ENCODE assay signal across 9 cellular contexts in the genomic region with DNA sequence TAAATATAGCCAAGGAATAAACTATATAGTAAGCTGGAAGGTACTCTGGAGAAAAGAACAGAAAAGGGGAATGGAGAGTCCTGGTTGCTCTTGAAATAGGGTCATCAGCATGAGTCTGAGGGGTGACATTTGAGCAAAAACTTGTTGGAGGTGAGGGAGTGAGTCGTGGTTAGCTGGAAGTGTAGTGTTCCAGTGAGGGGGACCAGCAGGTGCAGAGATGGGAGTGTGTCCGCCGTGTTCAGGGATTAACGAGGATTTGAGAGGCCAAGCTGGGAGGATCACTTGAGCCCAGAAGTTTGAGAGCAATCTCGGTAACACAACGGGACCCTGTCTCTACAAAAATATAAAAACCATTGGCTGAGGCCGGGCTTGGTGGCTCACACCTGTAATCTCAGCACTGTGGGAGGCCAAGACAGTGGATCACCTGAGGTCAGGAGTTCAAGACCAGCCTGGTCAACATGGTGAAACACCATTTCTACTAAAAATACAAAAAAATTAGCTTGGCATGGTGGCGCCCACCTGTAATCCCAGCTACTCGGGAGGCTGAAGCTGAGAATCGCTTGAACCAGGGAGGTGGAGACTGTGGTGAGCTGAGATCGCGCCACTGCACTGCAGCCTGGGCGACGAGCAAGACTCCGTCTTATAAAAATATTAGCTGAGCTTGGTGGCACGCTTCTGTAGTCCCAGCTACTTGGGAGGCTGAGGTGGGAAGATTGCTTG. TPM values are rescaled to one million over a fixed set of nuclear protein-coding genes. Genes with fewer than 3 reads are reported as not detected.
DNase-seq lines count a peak whose midpoint lies in the region; ATAC-seq and TF ChIP-seq lines count a peak whose summit lies in the region.
"Had no signal": no experiment of that assay in that cellular context is flagged by ENCODE, and none has a peak within 500 bp of the region (broad histone marks: within the 10 kb centered on the region; RNA-seq: fewer than 3 reads in every experiment).

No MANE protein-coding gene starts in this region.

- H2AFZ ChIP-seq in GM23338 = no peak overlapping the region

- no peaks in the 10 kb centered on the region for H3K27me3 ChIP-seq in GM23338 (ENCODE audit: insufficient read depth)
- no peaks in the 10 kb centered on the region for H3K27me3 ChIP-seq in gastrocnemius medialis

- no peak for TF ChIP-seq POLR2A in gastrocnemius medialis (IDR thresholded peaks at IDR 0.05)

- H3K27me3 Mint-ChIP-seq in GM23338 (ENCODE audit: insufficient read depth, low read depth, poor library complexity) (peaks cover 14% of the 10 kb centered on the region), T-helper 17 cell (no peaks in the 10 kb centered on the region)

- in situ Hi-C loops in gastrocnemius medialis (cut with MboI; ENCODE audit: low sequenced_read_pairs in 4 of 4) = loop anchor here in 2 of 4 donors (25.0 kb wide), 2 partner anchors 91 to 391 kb away; a partner anchor contains a TSS

- H3K4me1 Mint-ChIP-seq in GM23338 (peaks cover 10% of the 10 kb centered on the region), T-helper 17 cell (peaks cover 51% of the 10 kb centered on the region)

- peak overlapping the region; percentile 86 for H3K4me2 ChIP-seq in GM23338

- intact Hi-C loops in gastrocnemius medialis (cut with DNase I; ENCODE audit: low total_unique reads) = loop anchor here (1.0 to 10.0 kb wide), 2 partner anchors 35 to 228 kb away; no protein-coding TSS in a partner anchor

- peak overlapping the region; percentile 76 for H3K4me3 ChIP-seq in GM23338
- H3K4me3 ChIP-seq in fibroblast of villous mesenchyme (ENCODE audit: low read depth, low read length) = peak overlapping the region; percentile 97
- peak overlapping the region; percentile 74 to 99 (median 86) for H3K4me3 ChIP-seq in gastrocnemius medialis

- no peaks in the 10 kb centered on the region for H3F3A ChIP-seq in GM23338 (replicated peaks; ENCODE audit: low read depth)

- H3K36me3 Mint-ChIP-seq in GM23338 (ENCODE audit: low read depth) = peaks cover 27% of the 10 kb centered on the region
- H3K36me3 Mint-ChIP-seq in T-helper 17 cell (ENCODE audit: low read depth) = peaks cover 8% of the 10 kb centered on the region

- H3K27ac ChIP-seq in GM23338 (ENCODE audit: low read depth) = peak overlapping the region; percentile 81; the same call in 1 of the 2 replicates
- peak overlapping the region; percentile 89 to 98 (median 94) for H3K27ac ChIP-seq in gastrocnemius medialis

- peaks cover 4% of the 10 kb centered on the region; the same call in 1 of the 2 replicates for H3K4me1 ChIP-seq in GM23338 (ENCODE audit: insufficient read depth)
- peaks cover 14 to 27% of the 10 kb centered on the region in 2 donors for H3K4me1 ChIP-seq in gastrocnemius medialis

- no peak for ATAC-seq in GM23338
- ATAC-seq in T-helper 17 cell = no peak
- ATAC-seq in gastrocnemius medialis = no peak
- ATAC-seq in HG02763 (IDR thresholded peaks at IDR 0.05; ENCODE audit: unreplicated experiment) = no peak

- no peaks in the 10 kb centered on the region for H3K9me3 ChIP-seq in T-helper 17 cell (ENCODE audit: control insufficient read depth, low read length, poor library complexity, severe bottlenecking)
- no peaks in the 10 kb centered on the region for H3K9me3 ChIP-seq in gastrocnemius medialis
- H3K9me3 ChIP-seq: mucosa of descending colon had no signal

- DNase-seq in GM23338 (ENCODE audit: low spot score) = no peak
- DNase-seq in T-helper 17 cell = no peak
- no peak for DNase-seq in fibroblast of villous mesenchyme (ENCODE audit: low read depth)
- DNase-seq in gastrocnemius medialis = no peak
- DNase-seq in ecto neural progenitor cell (ENCODE audit: low spot score) = no peak
- DNase-seq in HT-29 (ENCODE audit: low spot score) = no peak
- DNase-seq in central memory CD4-positive, alpha-beta T cell = no peak

- no peaks in the 10 kb centered on the region for H3K9me2 ChIP-seq in GM23338 (ENCODE audit: insufficient read depth)

- TF ChIP-seq CTCF in GM23338 (conservative IDR thresholded peaks at IDR 0.05; ENCODE audit: low read depth in 2 of 2) (no peak), fibroblast of villous mesenchyme (IDR thresholded peaks at IDR 0.05; ENCODE audit: insufficient read depth, low read depth, low read length) (no peak), gastrocnemius medialis (IDR thresholded peaks at IDR 0.05 in 4 of 5, conservative IDR thresholded peaks at IDR 0.05 in 1 of 5) (no peak)

- H3K27ac Mint-ChIP-seq in GM23338 = no peak overlapping the region; the same call in 1 of the 2 replicates
- peak overlapping the region; percentile 100 for H3K27ac Mint-ChIP-seq in T-helper 17 cell

- H3K4me3 Mint-ChIP-seq in GM23338 (peak overlapping the region; percentile 94), T-helper 17 cell (peak overlapping the region; percentile 99)

- no peaks in the 10 kb centered on the region; the same call in 1 of the 2 replicates for H3K36me3 ChIP-seq in GM23338 (ENCODE audit: insufficient read depth)
- peaks cover 0 to 4% of the 10 kb centered on the region in 2 donors for H3K36me3 ChIP-seq in gastrocnemius medialis

- H4K20me1 ChIP-seq in GM23338 (replicated peaks; ENCODE audit: insufficient read depth) = peaks cover 21% of the 10 kb centered on the region

- H3K9me3 Mint-ChIP-seq in GM23338 = peaks cover 4% of the 10 kb centered on the region; the same call in 1 of the 3 replicates

- peaks cover 67% of the 10 kb centered on the region for H3K79me2 ChIP-seq in GM23338 (replicated peaks; ENCODE audit: insufficient read depth)

TF ChIP-seq in GM23338, 12 proteins besides CTCF, POLR2A, EP300 and RAD21:
- TF ChIP-seq NANOG (IDR thresholded peaks at IDR 0.05; ENCODE audit: borderline replicate concordance) (no peak), JUNB (IDR thresholded peaks at IDR 0.05; ENCODE audit: unreplicated experiment) (no peak), ZNF331 (CRISPR knock-in tag; IDR thresholded peaks at IDR 0.05; ENCODE audit: low read depth) (no peak), EZH2 (IDR thresholded peaks at IDR 0.05; ENCODE audit: low read depth, unreplicated experiment) (no peak)
- TF ChIP-seq, protein P1, sequence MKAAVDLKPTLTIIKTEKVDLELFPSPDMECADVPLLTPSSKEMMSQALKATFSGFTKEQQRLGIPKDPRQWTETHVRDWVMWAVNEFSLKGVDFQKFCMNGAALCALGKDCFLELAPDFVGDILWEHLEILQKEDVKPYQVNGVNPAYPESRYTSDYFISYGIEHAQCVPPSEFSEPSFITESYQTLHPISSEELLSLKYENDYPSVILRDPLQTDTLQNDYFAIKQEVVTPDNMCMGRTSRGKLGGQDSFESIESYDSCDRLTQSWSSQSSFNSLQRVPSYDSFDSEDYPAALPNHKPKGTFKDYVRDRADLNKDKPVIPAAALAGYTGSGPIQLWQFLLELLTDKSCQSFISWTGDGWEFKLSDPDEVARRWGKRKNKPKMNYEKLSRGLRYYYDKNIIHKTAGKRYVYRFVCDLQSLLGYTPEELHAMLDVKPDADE (IDR thresholded peaks at IDR 0.05) = no peak
TF ChIP-seq in GM23338: peak in this region for 0.

RNA-seq across cellular contexts. Expression of a gene that starts 1.1 kb away (rescaled TPM):
- 75.0 and 108 TPM in 2 replicates for total RNA-seq in GM23338 (2014; rRNA removed; shearing (Covaris generic))
- 144 and 150 TPM in 2 replicates for polyA plus RNA-seq in GM23338 (2016; fragmentation: Nextera tagmentation; extraction: Ambion mirVana)
- 100 to 1,000 TPM; 346 to 352 TPM for total RNA-seq in T-helper 17 cell
- 71.8 and 80.7 TPM in 2 replicates for total RNA-seq in fibroblast of villous mesenchyme
- total RNA-seq in gastrocnemius medialis = 100 to 1,000 TPM in 2 of 4 donors, 10 to 100 TPM in 2; 60.7 to 148 (median 108) TPM
- 128 and 151 TPM in 2 replicates for total RNA-seq in HT-29 (2014; rRNA removed; shearing (Covaris generic))

RNA-seq across cellular contexts. Expression of a gene that starts 10.8 kb away (rescaled TPM):
- 106 and 207 TPM in 2 replicates for total RNA-seq in GM23338 (2014; rRNA removed; shearing (Covaris generic))
- 1,901 and 2,135 TPM in 2 replicates for polyA plus RNA-seq in GM23338 (2016; fragmentation: Nextera tagmentation; extraction: Ambion mirVana)
- 1,000 to 10,000 TPM; 3,790 to 3,904 TPM for total RNA-seq in T-helper 17 cell
- total RNA-seq in fibroblast of villous mesenchyme = 43.2 and 48.3 TPM in 2 replicates
- 1,000 to 10,000 TPM; 1,066 to 1,636 (median 1,467) TPM for total RNA-seq in gastrocnemius medialis
- 798 and 1,020 TPM in 2 replicates for total RNA-seq in HT-29 (2014; rRNA removed; shearing (Covaris generic))

RNA-seq across cellular contexts. Expression of a gene that starts 34.1 kb away (rescaled TPM):
- 35.2 and 41.3 TPM in 2 replicates for total RNA-seq in GM23338 (2014; rRNA removed; shearing (Covaris generic))
- 15.5 and 16.2 TPM in 2 replicates for polyA plus RNA-seq in GM23338 (2016; fragmentation: Nextera tagmentation; extraction: Ambion mirVana)
- total RNA-seq in T-helper 17 cell (100 to 1,000 TPM; 119 to 129 TPM), fibroblast of villous mesenchyme (25.0 and 39.3 TPM in 2 replicates), gastrocnemius medialis (1 to 10 TPM; 1.3 to 3.6 (median 3.3) TPM)
- 51.0 and 61.2 TPM in 2 replicates for total RNA-seq in HT-29 (2014; rRNA removed; shearing (Covaris generic))

RNA-seq across cellular contexts. Expression of a gene that starts 34.1 kb away (rescaled TPM):
- 119 and 120 TPM in 2 replicates for total RNA-seq in GM23338 (2014; rRNA removed; shearing (Covaris generic))
- polyA plus RNA-seq in GM23338 (2016; fragmentation: Nextera tagmentation; extraction: Ambion mirVana) = 139 and 145 TPM in 2 replicates
- total RNA-seq in T-helper 17 cell (10 to 100 TPM; 44.9 to 53.0 TPM), fibroblast of villous mesenchyme (48.8 and 49.6 TPM in 2 replicates), gastrocnemius medialis (10 to 100 TPM; 66.9 to 97.6 (median 85.6) TPM)
- 261 and 295 TPM in 2 replicates for total RNA-seq in HT-29 (2014; rRNA removed; shearing (Covaris generic))

RNA-seq across cellular contexts. Expression of a gene that starts 39.9 kb away (rescaled TPM):
- total RNA-seq in GM23338 (2014; rRNA removed; shearing (Covaris generic)) = 9.5 and 10.6 TPM in 2 replicates
- 27.5 and 27.7 TPM in 2 replicates for polyA plus RNA-seq in GM23338 (2016; fragmentation: Nextera tagmentation; extraction: Ambion mirVana)
- total RNA-seq in T-helper 17 cell = 1,000 to 10,000 TPM; 1,082 to 1,318 TPM
- 5.8 and 8.6 TPM in 2 replicates for total RNA-seq in fibroblast of villous mesenchyme
- 100 to 1,000 TPM in 2 of 4 donors, 10 to 100 TPM in 2; 72.2 to 202 (median 132) TPM for total RNA-seq in gastrocnemius medialis
- 124 and 131 TPM in 2 replicates for total RNA-seq in HT-29 (2014; rRNA removed; shearing (Covaris generic))
